ENCODE assay signal across 23 cellular contexts in genomic region chr17:28018439-28019070, GRCh38. TPM values are rescaled to one million over a fixed set of nuclear protein-coding genes. Genes with fewer than 3 reads are reported as not detected.
DNase-seq lines count a peak whose midpoint lies in the region; ATAC-seq, FAIRE-seq and TF ChIP-seq lines count a peak whose summit lies in the region.
"Had no signal": no experiment of that assay in that cellular context is flagged by ENCODE, and none has a peak within 500 bp of the region (broad histone marks: within the 10 kb centered on the region; RNA-seq: fewer than 3 reads in every experiment).

No MANE protein-coding gene starts in this region.

- peaks cover 6% of the 10 kb centered on the region; the same call in 1 of the 2 replicates for H3K27me3 ChIP-seq in Karpas-422 (ENCODE audit: low read length)
- H3K27me3 ChIP-seq in astrocyte (ENCODE audit: insufficient read depth, low read length), result no peaks in the 10 kb centered on the region
- H3K27me3 ChIP-seq in Peyer's patch, result no peaks in the 10 kb centered on the region
- H3K27me3 ChIP-seq in gastroesophageal sphincter, result no peaks in the 10 kb centered on the region
- H3K27me3 ChIP-seq: BE2C, hepatocyte, ovary had no signal

- no peak overlapping the region for H3K4me2 ChIP-seq in Karpas-422 (ENCODE audit: low read depth, low read length, poor library complexity, severe bottlenecking)
- H3K4me2 ChIP-seq in astrocyte (ENCODE audit: low read length), result no peak overlapping the region
- H3K4me2 ChIP-seq: hepatocyte had no signal

- no peak for TF ChIP-seq CTCF in astrocyte (IDR thresholded peaks at IDR 0.05; ENCODE audit: insufficient read depth, low read depth, low read length)
- no peak for TF ChIP-seq CTCF in Peyer's patch (IDR thresholded peaks at IDR 0.05)
- no peak for TF ChIP-seq CTCF in gastroesophageal sphincter (IDR thresholded peaks at IDR 0.05)

- H4K20me1 ChIP-seq in Karpas-422 (ENCODE audit: insufficient read depth, low read depth, low read length) (no peaks in the 10 kb centered on the region), astrocyte (ENCODE audit: insufficient read depth, low read length) (no peaks in the 10 kb centered on the region)

- no peak for TF ChIP-seq POLR2A in Peyer's patch (IDR thresholded peaks at IDR 0.05)
- no peak for TF ChIP-seq POLR2A in gastroesophageal sphincter (IDR thresholded peaks at IDR 0.05)

- 66 to 76% methylated on average over 3 of the region's 4 CpGs for WGBS in gastroesophageal sphincter (ENCODE audit: low coverage in 1 of 2), 2 donors

- H3K79me2 ChIP-seq in Karpas-422 (ENCODE audit: low read length) (no peaks in the 10 kb centered on the region), astrocyte (ENCODE audit: insufficient read depth, low read length) (no peaks in the 10 kb centered on the region)
- H3K79me2 ChIP-seq: hepatocyte had no signal

- H2AFZ ChIP-seq in Karpas-422 (ENCODE audit: low read length) (no peak overlapping the region), astrocyte (ENCODE audit: low read depth, low read length) (no peak overlapping the region)
- H2AFZ ChIP-seq: hepatocyte had no signal

- no peaks in the 10 kb centered on the region for H3K36me3 ChIP-seq in Karpas-422 (ENCODE audit: insufficient read depth, low read length)
- no peaks in the 10 kb centered on the region for H3K36me3 ChIP-seq in astrocyte (ENCODE audit: insufficient read depth, low read length)
- no peaks in the 10 kb centered on the region for H3K36me3 ChIP-seq in Peyer's patch
- H3K36me3 ChIP-seq in gastroesophageal sphincter, result no peaks in the 10 kb centered on the region
- H3K36me3 ChIP-seq: BE2C, ovary, thoracic aorta had no signal

- no peaks in the 10 kb centered on the region for H3K4me1 Mint-ChIP-seq in astrocyte (ENCODE audit: low read depth, unreplicated experiment)
- H3K4me1 Mint-ChIP-seq: activated CD4-positive, alpha-beta T cell treated with anti-CD3 and anti-CD28 coated beads for 36 hours had no signal

- H3K9me3 ChIP-seq in Karpas-422 (ENCODE audit: low read length), result no peaks in the 10 kb centered on the region
- H3K9me3 ChIP-seq in astrocyte (ENCODE audit: insufficient read depth, low read depth, low read length), result no peaks in the 10 kb centered on the region
- H3K9me3 ChIP-seq in Peyer's patch, result no peaks in the 10 kb centered on the region
- H3K9me3 ChIP-seq in gastroesophageal sphincter, result no peaks in the 10 kb centered on the region
- H3K9me3 ChIP-seq: BE2C, ovary, thoracic aorta had no signal

- H3K9me3 Mint-ChIP-seq in astrocyte (ENCODE audit: unreplicated experiment), result peaks cover 1% of the 10 kb centered on the region

- H3K4me3 ChIP-seq in Karpas-422 (ENCODE audit: low read length) (no peak overlapping the region), astrocyte (ENCODE audit: insufficient read depth, low read depth, low read length) (no peak overlapping the region), Peyer's patch (no peak overlapping the region), gastroesophageal sphincter (no peak overlapping the region)
- H3K4me3 ChIP-seq: hepatocyte, ovary, skin epidermis, thoracic aorta had no signal

- no peaks in the 10 kb centered on the region for H3K9me2 ChIP-seq in Karpas-422 (replicated peaks; ENCODE audit: insufficient read depth, low read length)

- FAIRE-seq in astrocyte (lab: Jason Lieb, UNC), result no peak
- FAIRE-seq: GM18507, HepG2, kidney had no signal

- no peak overlapping the region for H3K4me3 Mint-ChIP-seq in astrocyte (ENCODE audit: unreplicated experiment)
- H3K4me3 Mint-ChIP-seq: activated CD4-positive, alpha-beta T cell treated with anti-CD3 and anti-CD28 coated beads for 36 hours had no signal

- DNase-seq in EH (ENCODE audit: low read depth), result peak; percentile 38
- DNase-seq in Karpas-422, result peak; percentile 5
- peak; percentile 11 for DNase-seq in astrocyte (ENCODE audit: low read depth)
- peak in 1 of 2 donors; percentile 9 for DNase-seq in left colon
- DNase-seq in Peyer's patch, result no peak
- DNase-seq: activated CD4-positive, alpha-beta T cell treated with anti-CD3 and anti-CD28 coated beads for 36 hours; activated CD8-positive, alpha-beta memory T cell treated with anti-CD3 and anti-CD28 coated beads, Interleukin-2, amount 50 U/mL, for 48 hours; activated naive CD4-positive, alpha-beta T cell treated with Interleukin-2 at 50 U/mL for 16 hours; BE2C; kidney; NCI-H1092; NCI-H2171 treated with DMSO at 0.1 percent for 48 hours; ovary; SHP77 treated with DMSO at 0.1 percent for 48 hours; stimulated activated CD4-positive, alpha-beta T cell treated with anti-CD3 and anti-CD28 coated beads, Interleukin-4, amount 100 ng/mL, for 4 hours had no signal

- H3K9ac ChIP-seq in Karpas-422 (ENCODE audit: low read length) (no peak overlapping the region), astrocyte (ENCODE audit: low read length) (no peak overlapping the region)

- intact Hi-C loops in left colon (cut with DNase I, micrococcal nuclease), result no loop called here

- no peak overlapping the region for H3K27ac Mint-ChIP-seq in astrocyte (ENCODE audit: unreplicated experiment)
- H3K27ac Mint-ChIP-seq: activated CD4-positive, alpha-beta T cell treated with anti-CD3 and anti-CD28 coated beads for 36 hours had no signal

- ATAC-seq in left colon, result peak; percentile 27
- ATAC-seq in gastroesophageal sphincter, result no peak
- ATAC-seq in GM18520 (IDR thresholded peaks at IDR 0.05; ENCODE audit: unreplicated experiment), result no peak
- ATAC-seq: activated CD4-positive, alpha-beta T cell treated with anti-CD3 and anti-CD28 coated beads for 36 hours; esophagus mucosa; HepG2 had no signal

- H3K4me1 ChIP-seq in Karpas-422 (ENCODE audit: low read length), result no peaks in the 10 kb centered on the region
- no peaks in the 10 kb centered on the region for H3K4me1 ChIP-seq in astrocyte (ENCODE audit: insufficient read depth, low read length)
- no peaks in the 10 kb centered on the region for H3K4me1 ChIP-seq in Peyer's patch
- no peaks in the 10 kb centered on the region for H3K4me1 ChIP-seq in gastroesophageal sphincter
- H3K4me1 ChIP-seq: BE2C had no signal

- H3K27me3 Mint-ChIP-seq in astrocyte (ENCODE audit: low read depth, unreplicated experiment), result peaks cover 17% of the 10 kb centered on the region

- no peak for TF ChIP-seq EP300 in gastroesophageal sphincter (IDR thresholded peaks at IDR 0.05)

- no peak overlapping the region for H3K27ac ChIP-seq in Karpas-422 (ENCODE audit: low read length)
- no peak overlapping the region for H3K27ac ChIP-seq in astrocyte (ENCODE audit: low read depth, low read length)
- H3K27ac ChIP-seq in Peyer's patch, result no peak overlapping the region
- H3K27ac ChIP-seq in gastroesophageal sphincter, result no peak overlapping the region
- H3K27ac ChIP-seq: hepatocyte, ovary, skin epidermis, thoracic aorta had no signal

- no peaks in the 10 kb centered on the region for H3K36me3 Mint-ChIP-seq in astrocyte (ENCODE audit: low read depth, unreplicated experiment)

RNA-seq across cellular contexts. Expression of gene NLK, which starts 23.9 kb away (rescaled TPM):
- total RNA-seq in Karpas-422 (2014; rRNA removed; shearing (Covaris generic); ENCODE audit: low replicate concordance), result 36.0 and 60.0 TPM in 2 replicates
- total RNA-seq in astrocyte (27.9 and 30.6 TPM in 2 replicates), left colon (10 to 100 TPM; 22.6 to 25.2 TPM), Peyer's patch (10 to 100 TPM; 20.5 to 45.4 (median 27.1) TPM), gastroesophageal sphincter (10 to 100 TPM; 12.8 to 16.1 (median 13.8) TPM)

Comparison
In these comparisons a context has a peak if more than half of its experiments do, and no peak if none do; other contexts are left out.
1. DNase-seq: peak in EH (single experiment), Karpas-422 (single experiment) and astrocyte (single experiment); none in Peyer's patch (0 of 3).